Comparison of ENCODE assay signal across 18 cellular contexts in genomic region chr4:3466691-3467600, GRCh38. TPM values are rescaled to one million over a fixed set of nuclear protein-coding genes. Genes with fewer than 3 reads are reported as not detected.
"Had no signal": no experiment of that assay in that cellular context is flagged by ENCODE, and none has a peak within 500 bp of the region (broad histone marks: within the 10 kb centered on the region; RNA-seq: fewer than 3 reads in every experiment).

No MANE protein-coding gene starts in this region.

- H3K36me3 Mint-ChIP-seq: naive thymus-derived CD8-positive, alpha-beta T cell; T-cell had no signal

- H3K4me2 ChIP-seq: hepatocyte had no signal

- H2AFZ ChIP-seq: hepatocyte had no signal

- H3K27ac ChIP-seq: ascending aorta, hepatocyte, SK-N-MC, thyroid gland, WERI-Rb-1 had no signal

- H3K4me3 ChIP-seq: ascending aorta, hepatocyte, lung, SK-N-MC, thyroid gland had no signal

- H3K27ac Mint-ChIP-seq: activated CD8-positive, alpha-beta T cell treated with anti-CD3 and anti-CD28 coated beads, Interleukin-2, amount 10 ng/mL, durations not matched to agents 7 days and 5 days; naive thymus-derived CD8-positive, alpha-beta T cell; T-cell had no signal

- H3K4me3 Mint-ChIP-seq: activated CD8-positive, alpha-beta T cell treated with anti-CD3 and anti-CD28 coated beads, Interleukin-2, amount 10 ng/mL, durations not matched to agents 7 days and 5 days; naive thymus-derived CD8-positive, alpha-beta T cell; T-cell had no signal

- H3K79me2 ChIP-seq: hepatocyte had no signal

- DNase-seq: activated CD4-positive, alpha-beta T cell treated with anti-CD3 and anti-CD28 coated beads for 4 hours; activated CD8-positive, alpha-beta memory T cell treated with anti-CD3 and anti-CD28 coated beads, Interleukin-2, amount 50 U/mL, for 48 hours; activated CD8-positive, alpha-beta T cell treated with anti-CD3 and anti-CD28 coated beads, Interleukin-2, amount 10 ng/mL, durations not matched to agents 7 days and 5 days; foreskin melanocyte; kidney glomerular epithelial cell; T-cell; T1000; WERI-Rb-1 had no signal

- H3K9me3 Mint-ChIP-seq: naive thymus-derived CD8-positive, alpha-beta T cell; T-cell had no signal

- H3K36me3 ChIP-seq: ascending aorta, thyroid gland, WERI-Rb-1 had no signal

- ATAC-seq: activated CD8-positive, alpha-beta T cell treated with anti-CD3 and anti-CD28 coated beads, Interleukin-2, amount 10 ng/mL, durations not matched to agents 7 days and 5 days; naive thymus-derived CD8-positive, alpha-beta T cell; T-cell had no signal

- H3K4me1 Mint-ChIP-seq: T-cell had no signal

- H3K27me3 ChIP-seq: ascending aorta, thyroid gland had no signal

- H3K9me3 ChIP-seq: ascending aorta, thyroid gland had no signal

- FAIRE-seq: colon, endothelial cell of umbilical vein had no signal

RNA-seq across cellular contexts. Expression of gene DOK7, which starts 3.8 kb away (rescaled TPM):
- total RNA-seq: activated CD8-positive, alpha-beta T cell treated with anti-CD3 and anti-CD28 coated beads, Interleukin-2, amount 10 ng/mL, durations not matched to agents 7 days and 5 days; endothelial cell of umbilical vein; naive thymus-derived CD8-positive, alpha-beta T cell; omental fat pad had no signal
- polyA plus RNA-seq: endothelial cell of umbilical vein had no signal

RNA-seq across cellular contexts. Expression of gene HGFAC, which starts 25.2 kb away (rescaled TPM):
- total RNA-seq: activated CD8-positive, alpha-beta T cell treated with anti-CD3 and anti-CD28 coated beads, Interleukin-2, amount 10 ng/mL, durations not matched to agents 7 days and 5 days; bronchial epithelial cell; naive thymus-derived CD8-positive, alpha-beta T cell; omental fat pad had no signal
- polyA plus RNA-seq: naive thymus-derived CD8-positive, alpha-beta T cell had no signal
